ENCODE assay signal across 8 cellular contexts in genomic region chr17:44948315-44948795, GRCh38. TPM values are rescaled to one million over a fixed set of nuclear protein-coding genes. Genes with fewer than 3 reads are reported as not detected.
DNase-seq lines count a peak whose midpoint lies in the region; ATAC-seq and TF ChIP-seq lines count a peak whose summit lies in the region.

No MANE protein-coding gene starts in this region.

- no peak for TF ChIP-seq CTCF in ascending aorta (IDR thresholded peaks at IDR 0.05)
- no peak for TF ChIP-seq CTCF in lower lobe of right lung (IDR thresholded peaks at IDR 0.05)
- TF ChIP-seq CTCF in type B pancreatic cell (conservative IDR thresholded peaks at IDR 0.05), result no peak

- peak overlapping the region; percentile 84 for H3K4me3 Mint-ChIP-seq in activated naive CD4-positive, alpha-beta T cell treated with anti-CD3 and anti-CD28 coated beads for 36 hours
- H3K4me3 Mint-ChIP-seq in type B pancreatic cell, result peak overlapping the region; percentile 97

- H3K4me3 ChIP-seq in ascending aorta, result peak overlapping the region; percentile 66 to 74
- H3K4me3 ChIP-seq in lower lobe of right lung, result peak overlapping the region; percentile 67

- CTCF ChIA-PET in activated naive CD4-positive, alpha-beta T cell treated with anti-CD3 and anti-CD28 coated beads for 36 hours (lab: Charles Lee), result no interaction called here

- ATAC-seq in lower lobe of right lung, result no peak

- H3K27ac ChIP-seq in ascending aorta (no peak overlapping the region), lower lobe of right lung (no peak overlapping the region)

- H3K36me3 ChIP-seq in ascending aorta (no peaks in the 10 kb centered on the region), lower lobe of right lung (no peaks in the 10 kb centered on the region)

- no peaks in the 10 kb centered on the region for H3K27me3 ChIP-seq in ascending aorta
- peaks cover 7% of the 10 kb centered on the region for H3K27me3 ChIP-seq in lower lobe of right lung (ENCODE audit: low read depth)

- intact Hi-C loops in activated naive CD4-positive, alpha-beta T cell treated with anti-CD3 and anti-CD28 coated beads for 36 hours (cut with micrococcal nuclease), result no loop called here
- intact Hi-C loops in ascending aorta (cut with DNase I), result no loop called here
- intact Hi-C loops in lower lobe of right lung (cut with DNase I), result no loop called here

- H3K9me3 ChIP-seq in ascending aorta (no peaks in the 10 kb centered on the region), lower lobe of right lung (no peaks in the 10 kb centered on the region)

- peaks cover 16% of the 10 kb centered on the region for H3K36me3 Mint-ChIP-seq in activated naive CD4-positive, alpha-beta T cell treated with anti-CD3 and anti-CD28 coated beads for 36 hours (ENCODE audit: low read depth)
- peaks cover 8% of the 10 kb centered on the region for H3K36me3 Mint-ChIP-seq in type B pancreatic cell

- peaks cover 7% of the 10 kb centered on the region for H3K4me1 Mint-ChIP-seq in activated naive CD4-positive, alpha-beta T cell treated with anti-CD3 and anti-CD28 coated beads for 36 hours (ENCODE audit: low read depth)
- H3K4me1 Mint-ChIP-seq in type B pancreatic cell (ENCODE audit: unreplicated experiment), result peaks cover 12% of the 10 kb centered on the region

- H3K4me1 ChIP-seq in ascending aorta, result peaks cover 6 to 8% of the 10 kb centered on the region in 2 donors
- H3K4me1 ChIP-seq in lower lobe of right lung, result peaks cover 12% of the 10 kb centered on the region

- peaks cover 5% of the 10 kb centered on the region for H3K27me3 Mint-ChIP-seq in activated naive CD4-positive, alpha-beta T cell treated with anti-CD3 and anti-CD28 coated beads for 36 hours (ENCODE audit: low read depth)
- H3K27me3 Mint-ChIP-seq in type B pancreatic cell, result peaks cover 14% of the 10 kb centered on the region

- H3K27ac Mint-ChIP-seq in activated naive CD4-positive, alpha-beta T cell treated with anti-CD3 and anti-CD28 coated beads for 36 hours, result peak overlapping the region; percentile 74
- H3K27ac Mint-ChIP-seq in type B pancreatic cell, result peak overlapping the region; percentile 81

- no peak for DNase-seq in activated naive CD4-positive, alpha-beta T cell treated with anti-CD3 and anti-CD28 coated beads for 36 hours
- no peak for DNase-seq in activated naive CD4-positive, alpha-beta T cell treated with Interleukin-2 at 50 U/mL for 16 hours
- DNase-seq in ascending aorta (ENCODE audit: low spot score in 2 of 2), result no peak
- no peak for DNase-seq in lower lobe of right lung
- DNase-seq in type B pancreatic cell (ENCODE audit: extremely low spot score, unreplicated experiment), result no peak
- DNase-seq in central memory CD4-positive, alpha-beta T cell, result no peak
- DNase-seq in putamen (ENCODE audit: low spot score), result no peak
- no peak for DNase-seq in NCI-H526 (lab: John Stamatoyannopoulos, UW)

- no peaks in the 10 kb centered on the region for H3K9me3 Mint-ChIP-seq in activated naive CD4-positive, alpha-beta T cell treated with anti-CD3 and anti-CD28 coated beads for 36 hours
- H3K9me3 Mint-ChIP-seq in type B pancreatic cell, result no peaks in the 10 kb centered on the region

RNA-seq across cellular contexts. Expression of gene KIF18B, which starts 0.8 kb away (rescaled TPM):
- total RNA-seq in activated naive CD4-positive, alpha-beta T cell treated with anti-CD3 and anti-CD28 coated beads for 36 hours, result 10 to 100 TPM; 54.9 to 55.4 TPM
- total RNA-seq in ascending aorta, result not detected
- total RNA-seq in lower lobe of right lung, result 0.89 TPM
- 14.8 and 49.3 TPM in 2 replicates for total RNA-seq in type B pancreatic cell (ENCODE audit: low replicate concordance)

RNA-seq across cellular contexts. Expression of gene C1QL1, which starts 19.7 kb away (rescaled TPM):
- under 1 TPM; 0.36 to 0.40 TPM for total RNA-seq in activated naive CD4-positive, alpha-beta T cell treated with anti-CD3 and anti-CD28 coated beads for 36 hours
- total RNA-seq in ascending aorta, result not detected
- total RNA-seq in lower lobe of right lung, result not detected
- 15.6 and 76.5 TPM in 2 replicates for total RNA-seq in type B pancreatic cell (ENCODE audit: low replicate concordance)

RNA-seq across cellular contexts. Expression of gene GFAP, which starts 33.1 kb away (rescaled TPM):
- total RNA-seq in activated naive CD4-positive, alpha-beta T cell treated with anti-CD3 and anti-CD28 coated beads for 36 hours, result not detected
- total RNA-seq in ascending aorta (1.7 TPM), lower lobe of right lung (not detected), type B pancreatic cell (ENCODE audit: low replicate concordance) (0.10 and 0.26 TPM in 2 replicates)

RNA-seq across cellular contexts. Expression of gene EFTUD2, which starts 49.1 kb away (rescaled TPM):
- 100 to 1,000 TPM; 170 to 176 TPM for total RNA-seq in activated naive CD4-positive, alpha-beta T cell treated with anti-CD3 and anti-CD28 coated beads for 36 hours
- total RNA-seq in ascending aorta (126 TPM), lower lobe of right lung (108 TPM), type B pancreatic cell (ENCODE audit: low replicate concordance) (111 and 122 TPM in 2 replicates)

Comparison
In these comparisons a context has a peak if more than half of its experiments do, and no peak if none do; other contexts are left out.
1. RNA of gene C1QL1, which starts 19.7 kb away (total RNA-seq): 15.6 to 76.5 TPM in type B pancreatic cell; 0.36 to 0.40 TPM in activated naive CD4-positive, alpha-beta T cell treated with anti-CD3 and anti-CD28 coated beads for 36 hours, not detected in lower lobe of right lung (single experiment) and not detected in ascending aorta (single experiment); every median in the first group is over 10 times any median in the second.